Comparison of ENCODE assay signal across 24 cellular contexts in genomic region chr10:126523071-126523470, GRCh38.
"Had no signal": no experiment of that assay in that cellular context is flagged by ENCODE, and none has a peak within 500 bp of the region (broad histone marks: within the 10 kb centered on the region; RNA-seq: fewer than 3 reads in every experiment).

No MANE protein-coding gene starts in this region.

- H3K36me3 Mint-ChIP-seq: stimulated activated effector memory CD8-positive, alpha-beta T cell treated with anti-CD3 and anti-CD28 coated beads, Interleukin-12 subunit alpha, Interleukin-12 subunit beta, amount 100 ng/mL, for 72 hours; stimulated activated memory B cell treated with anti-CD40 and anti-IgM and Interleukin-4, amounts not matched to agents 10 μg/mL and 1 μg/mL and 100 μg/mL, for 72 hours; stimulated activated naive B cell treated with anti-CD40 and anti-IgM and Interleukin-4, amounts not matched to agents 10 μg/mL and 1 μg/mL and 100 μg/mL, for 72 hours; type B pancreatic cell had no signal

- H3K27ac Mint-ChIP-seq: stimulated activated effector memory CD8-positive, alpha-beta T cell treated with anti-CD3 and anti-CD28 coated beads, Interleukin-12 subunit alpha, Interleukin-12 subunit beta, amount 100 ng/mL, for 72 hours; stimulated activated memory B cell treated with anti-CD40 and anti-IgM and Interleukin-4, amounts not matched to agents 10 μg/mL and 1 μg/mL and 100 μg/mL, for 72 hours; stimulated activated naive B cell treated with anti-CD40 and anti-IgM and Interleukin-4, amounts not matched to agents 10 μg/mL and 1 μg/mL and 100 μg/mL, for 72 hours; stimulated activated naive CD8-positive, alpha-beta T cell treated with anti-CD3 and anti-CD28 coated beads, Interleukin-15, amount 100 ng/mL, for 72 hours; stimulated activated naive CD8-positive, alpha-beta T cell treated with anti-CD3 and anti-CD28 coated beads, Interleukin-15, Interleukin-2, amounts not matched to agents 100 ng/mL and 50 ng/mL, for 24 hours; type B pancreatic cell had no signal

- H3K4me3 Mint-ChIP-seq: stimulated activated effector memory CD8-positive, alpha-beta T cell treated with anti-CD3 and anti-CD28 coated beads, Interleukin-12 subunit alpha, Interleukin-12 subunit beta, amount 100 ng/mL, for 72 hours; stimulated activated memory B cell treated with anti-CD40 and anti-IgM and Interleukin-4, amounts not matched to agents 10 μg/mL and 1 μg/mL and 100 μg/mL, for 72 hours; stimulated activated naive B cell treated with anti-CD40 and anti-IgM and Interleukin-4, amounts not matched to agents 10 μg/mL and 1 μg/mL and 100 μg/mL, for 72 hours; stimulated activated naive CD8-positive, alpha-beta T cell treated with anti-CD3 and anti-CD28 coated beads, Interleukin-15, amount 100 ng/mL, for 72 hours; stimulated activated naive CD8-positive, alpha-beta T cell treated with anti-CD3 and anti-CD28 coated beads, Interleukin-15, Interleukin-2, amounts not matched to agents 100 ng/mL and 50 ng/mL, for 24 hours; type B pancreatic cell had no signal

- H3K9me3 Mint-ChIP-seq: stimulated activated effector memory CD8-positive, alpha-beta T cell treated with anti-CD3 and anti-CD28 coated beads, Interleukin-12 subunit alpha, Interleukin-12 subunit beta, amount 100 ng/mL, for 72 hours; stimulated activated memory B cell treated with anti-CD40 and anti-IgM and Interleukin-4, amounts not matched to agents 10 μg/mL and 1 μg/mL and 100 μg/mL, for 72 hours; stimulated activated naive CD8-positive, alpha-beta T cell treated with anti-CD3 and anti-CD28 coated beads, Interleukin-15, amount 100 ng/mL, for 72 hours; stimulated activated naive CD8-positive, alpha-beta T cell treated with anti-CD3 and anti-CD28 coated beads, Interleukin-15, Interleukin-2, amounts not matched to agents 100 ng/mL and 50 ng/mL, for 24 hours had no signal

- H3K4me1 Mint-ChIP-seq: stimulated activated effector memory CD8-positive, alpha-beta T cell treated with anti-CD3 and anti-CD28 coated beads, Interleukin-12 subunit alpha, Interleukin-12 subunit beta, amount 100 ng/mL, for 72 hours; stimulated activated memory B cell treated with anti-CD40 and anti-IgM and Interleukin-4, amounts not matched to agents 10 μg/mL and 1 μg/mL and 100 μg/mL, for 72 hours; stimulated activated naive B cell treated with anti-CD40 and anti-IgM and Interleukin-4, amounts not matched to agents 10 μg/mL and 1 μg/mL and 100 μg/mL, for 72 hours; stimulated activated naive CD8-positive, alpha-beta T cell treated with anti-CD3 and anti-CD28 coated beads, Interleukin-15, amount 100 ng/mL, for 72 hours had no signal

- DNase-seq: stimulated activated CD4-positive, alpha-beta T cell treated with anti-CD3 and anti-CD28 coated beads, Interleukin-2, amount 100 ng/mL, for 48 hours; stimulated activated CD4-positive, alpha-beta T cell treated with anti-CD3 and anti-CD28 coated beads, Interleukin-4, amount 100 ng/mL, for 1 hour; stimulated activated CD4-positive, alpha-beta T cell treated with anti-CD3 and anti-CD28 coated beads, Interleukin-4, amount 100 ng/mL, for 24 hours; stimulated activated CD4-positive, alpha-beta T cell treated with anti-CD3 and anti-CD28 coated beads, Interleukin-4, amount 100 ng/mL, for 4 hours; stimulated activated CD8-positive, alpha-beta memory T cell treated with anti-CD3 and anti-CD28 coated beads, Interleukin-4, amount 100 ng/mL, for 48 hours; stimulated activated naive B cell treated with anti-CD40 and anti-IgM and Interleukin-4, amounts not matched to agents 10 μg/mL and 1 μg/mL and 100 μg/mL, for 72 hours; stimulated activated naive CD4-positive, alpha-beta T cell; stimulated activated naive CD4-positive, alpha-beta T cell treated with Interleukin-2 at 50 U/mL for 16 hours; stimulated activated naive CD8-positive, alpha-beta T cell treated with anti-CD3 and anti-CD28 coated beads, Interleukin-15, amount 100 ng/mL, for 72 hours; stimulated activated naive CD8-positive, alpha-beta T cell treated with anti-CD3 and anti-CD28 coated beads, Interleukin-15, Interleukin-2, amounts not matched to agents 100 U/mL and 50 U/mL, for 24 hours; stomach; substantia nigra; testis; thyroid gland; tibial artery; transverse colon; trophoblast cell; upper lobe of left lung; upper lobe of right lung; uterus had no signal

- H3K27me3 Mint-ChIP-seq: stimulated activated memory B cell treated with anti-CD40 and anti-IgM and Interleukin-4, amounts not matched to agents 10 μg/mL and 1 μg/mL and 100 μg/mL, for 72 hours; stimulated activated naive CD8-positive, alpha-beta T cell treated with anti-CD3 and anti-CD28 coated beads, Interleukin-15, amount 100 ng/mL, for 72 hours; stimulated activated naive CD8-positive, alpha-beta T cell treated with anti-CD3 and anti-CD28 coated beads, Interleukin-15, Interleukin-2, amounts not matched to agents 100 ng/mL and 50 ng/mL, for 24 hours had no signal
